In the genomic region with DNA sequence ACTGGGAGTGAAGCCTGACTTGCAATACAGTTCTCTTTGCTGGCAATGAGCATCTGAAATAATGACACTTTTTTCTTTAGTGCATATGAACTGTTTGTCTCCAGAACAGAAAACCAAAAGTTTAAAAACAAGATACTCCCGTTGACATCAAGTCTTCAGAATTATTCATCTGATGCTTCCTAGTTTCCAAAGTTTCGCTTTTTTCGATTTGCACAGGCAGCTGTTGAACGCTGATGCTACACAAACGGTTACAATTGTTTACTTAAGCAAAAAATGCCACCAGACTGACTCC, we compare ENCODE assay signal across 8 cellular contexts. TPM values are rescaled to one million over a fixed set of nuclear protein-coding genes. Genes with fewer than 3 reads are reported as not detected.
DNase-seq lines count a peak whose midpoint lies in the region; ATAC-seq and TF ChIP-seq lines count a peak whose summit lies in the region.

No MANE protein-coding gene starts in this region.

- peaks cover 17 to 74% (median 39%) of the 10 kb centered on the region in 6 donors for H3K4me1 ChIP-seq in spleen

- peaks cover 66% of the 10 kb centered on the region for H3K4me1 Mint-ChIP-seq in HFFc6 (ENCODE audit: low read depth)
- H3K4me1 Mint-ChIP-seq in activated T-helper 2 cell treated with anti-CD3 and anti-CD28 coated beads, Interferon-gamma antibody, Interleukin-2, Interleukin-4, amounts not matched to agents 10 μg/mL and 5 μg/mL and 100 μg/mL, durations not matched to agents 14 hours and 24 hours and 36 hours (ENCODE audit: low read depth) = peaks cover 30% of the 10 kb centered on the region

- no peaks in the 10 kb centered on the region for H3K27me3 Mint-ChIP-seq in HFFc6 (ENCODE audit: insufficient read depth)
- no peaks in the 10 kb centered on the region for H3K27me3 Mint-ChIP-seq in activated T-helper 2 cell treated with anti-CD3 and anti-CD28 coated beads, Interferon-gamma antibody, Interleukin-2, Interleukin-4, amounts not matched to agents 10 μg/mL and 5 μg/mL and 100 μg/mL, durations not matched to agents 14 hours and 24 hours and 36 hours (ENCODE audit: low read depth)

- H3K27ac ChIP-seq in spleen = peak overlapping the region; percentile 96 to 100 (median 98)

- peak overlapping the region; percentile 100 for H3K27ac Mint-ChIP-seq in HFFc6
- peak overlapping the region; percentile 98 for H3K27ac Mint-ChIP-seq in activated T-helper 2 cell treated with anti-CD3 and anti-CD28 coated beads, Interferon-gamma antibody, Interleukin-2, Interleukin-4, amounts not matched to agents 10 μg/mL and 5 μg/mL and 100 μg/mL, durations not matched to agents 14 hours and 24 hours and 36 hours

- peaks cover 0 to 21% (median 7%) of the 10 kb centered on the region in 6 donors for H3K36me3 ChIP-seq in spleen

- intact Hi-C loops in activated T-helper 2 cell treated with anti-CD3 and anti-CD28 coated beads, Interferon-gamma antibody, Interleukin-2, Interleukin-4, amounts not matched to agents 10 μg/mL and 5 μg/mL and 100 μg/mL, durations not matched to agents 14 hours and 24 hours and 36 hours (cut with micrococcal nuclease) = loop anchor here (5.0 kb wide), 1 partner anchor 216 kb away; no protein-coding TSS in a partner anchor
- intact Hi-C loops in spleen (cut with DNase I; ENCODE audit: low total_unique reads) = no loop called here

- no peaks in the 10 kb centered on the region for H3K9me3 Mint-ChIP-seq in HFFc6
- H3K9me3 Mint-ChIP-seq in activated T-helper 2 cell treated with anti-CD3 and anti-CD28 coated beads, Interferon-gamma antibody, Interleukin-2, Interleukin-4, amounts not matched to agents 10 μg/mL and 5 μg/mL and 100 μg/mL, durations not matched to agents 14 hours and 24 hours and 36 hours = no peaks in the 10 kb centered on the region

- 0 to 1% (median 0%) methylated on average over 5 of the region's 5 CpGs for WGBS in spleen, 5 donors

- peak overlapping the region; percentile 93 for H3K4me3 Mint-ChIP-seq in HFFc6
- H3K4me3 Mint-ChIP-seq in activated T-helper 2 cell treated with anti-CD3 and anti-CD28 coated beads, Interferon-gamma antibody, Interleukin-2, Interleukin-4, amounts not matched to agents 10 μg/mL and 5 μg/mL and 100 μg/mL, durations not matched to agents 14 hours and 24 hours and 36 hours (ENCODE audit: low read depth) = peak overlapping the region; percentile 98

- H3K36me3 Mint-ChIP-seq in HFFc6 (ENCODE audit: low read depth) = peaks cover 37% of the 10 kb centered on the region
- peaks cover 35% of the 10 kb centered on the region for H3K36me3 Mint-ChIP-seq in activated T-helper 2 cell treated with anti-CD3 and anti-CD28 coated beads, Interferon-gamma antibody, Interleukin-2, Interleukin-4, amounts not matched to agents 10 μg/mL and 5 μg/mL and 100 μg/mL, durations not matched to agents 14 hours and 24 hours and 36 hours (ENCODE audit: low read depth)

- DNase-seq in HFFc6 (no peak), spleen (no peak), NCI-H2081 treated with DMSO at 0.1 percent for 48 hours (lab: John Stamatoyannopoulos, UW) (no peak)
- no peak for DNase-seq in activated T-helper 2 cell treated with anti-CD3 and anti-CD28 coated beads, Interferon-gamma antibody, Interleukin-2, Interleukin-4, amounts not matched to agents 10 μg/mL and 5 μg/mL and 100 μg/mL, durations not matched to agents 14 hours and 24 hours and 36 hours (ENCODE audit: low spot score)

- TF ChIP-seq CTCF in HFFc6 (IDR thresholded peaks at IDR 0.05) = no peak
- no peak for TF ChIP-seq CTCF in spleen (IDR thresholded peaks at IDR 0.05 in 8 of 11, conservative IDR thresholded peaks at IDR 0.05 in 3 of 11)

- TF ChIP-seq POLR2A in spleen (IDR thresholded peaks at IDR 0.05) = no peak

- H3K4me3 ChIP-seq in iPS-18c (ENCODE audit: insufficient read depth, low read depth, low read length) = peak overlapping the region; percentile 75
- peak overlapping the region; percentile 65 to 75 (median 70) for H3K4me3 ChIP-seq in spleen

- ATAC-seq in HG02678 (IDR thresholded peaks at IDR 0.05; ENCODE audit: unreplicated experiment) = no peak
- ATAC-seq in HG03442 (IDR thresholded peaks at IDR 0.05; ENCODE audit: unreplicated experiment) = no peak
- ATAC-seq in HG03520 (IDR thresholded peaks at IDR 0.05; ENCODE audit: unreplicated experiment) = no peak

- no peaks in the 10 kb centered on the region for H3K27me3 ChIP-seq in spleen (replicated peaks in 1 of 7)

- H3K9me3 ChIP-seq in iPS-18c (ENCODE audit: control insufficient read depth, insufficient read depth, low read length) = no peaks in the 10 kb centered on the region
- H3K9me3 ChIP-seq in spleen = no peaks in the 10 kb centered on the region

RNA-seq across cellular contexts. Expression of a gene that starts 0.6 kb away (rescaled TPM):
- 10 to 100 TPM; 49.5 to 64.6 (median 58.3) TPM for total RNA-seq in HFFc6 (2021; fragmentation: NEBNext Ultra II Directional; extraction: Animal tissue kit (Norgen Biotek cat#: 25700))
- 28.0 and 30.4 TPM in 2 replicates for total RNA-seq in activated T-helper 2 cell treated with anti-CD3 and anti-CD28 coated beads, Interferon-gamma antibody, Interleukin-2, Interleukin-4, amounts not matched to agents 10 μg/mL and 5 μg/mL and 100 μg/mL, durations not matched to agents 14 hours and 24 hours and 36 hours
- total RNA-seq in spleen = 100 to 1,000 TPM in 1 of 7 donors, 10 to 100 TPM in 6; 43.8 to 101 (median 49.8) TPM
- polyA plus RNA-seq in spleen = 10 to 100 TPM; 24.0 to 32.0 (median 27.7) TPM

RNA-seq across cellular contexts. Expression of a gene that starts 29.1 kb away (rescaled TPM):
- under 1 TPM; 0.35 to 0.66 (median 0.42) TPM for total RNA-seq in HFFc6 (2021; fragmentation: NEBNext Ultra II Directional; extraction: Animal tissue kit (Norgen Biotek cat#: 25700))
- 217 and 221 TPM in 2 replicates for total RNA-seq in activated T-helper 2 cell treated with anti-CD3 and anti-CD28 coated beads, Interferon-gamma antibody, Interleukin-2, Interleukin-4, amounts not matched to agents 10 μg/mL and 5 μg/mL and 100 μg/mL, durations not matched to agents 14 hours and 24 hours and 36 hours
- total RNA-seq in spleen = 100 to 1,000 TPM in 3 of 7 donors, 10 to 100 TPM in 4; 73.9 to 164 (median 97.6) TPM
- 10 to 100 TPM; 35.0 to 52.0 (median 41.4) TPM for polyA plus RNA-seq in spleen

Comparison
In these comparisons a context has a peak if more than half of its experiments do, and no peak if none do; other contexts are left out.
1. RNA of a gene that starts 29.1 kb away (total RNA-seq): 217 to 221 TPM in activated T-helper 2 cell treated with anti-CD3 and anti-CD28 coated beads, Interferon-gamma antibody, Interleukin-2, Interleukin-4, amounts not matched to agents 10 μg/mL and 5 μg/mL and 100 μg/mL, durations not matched to agents 14 hours and 24 hours and 36 hours and 73.9 to 164 TPM in spleen; 0.35 to 0.66 TPM in HFFc6; every median in the first group is over 10 times any median in the second.